1 cellular context compared by ENCODE assay signal in the genomic region with DNA sequence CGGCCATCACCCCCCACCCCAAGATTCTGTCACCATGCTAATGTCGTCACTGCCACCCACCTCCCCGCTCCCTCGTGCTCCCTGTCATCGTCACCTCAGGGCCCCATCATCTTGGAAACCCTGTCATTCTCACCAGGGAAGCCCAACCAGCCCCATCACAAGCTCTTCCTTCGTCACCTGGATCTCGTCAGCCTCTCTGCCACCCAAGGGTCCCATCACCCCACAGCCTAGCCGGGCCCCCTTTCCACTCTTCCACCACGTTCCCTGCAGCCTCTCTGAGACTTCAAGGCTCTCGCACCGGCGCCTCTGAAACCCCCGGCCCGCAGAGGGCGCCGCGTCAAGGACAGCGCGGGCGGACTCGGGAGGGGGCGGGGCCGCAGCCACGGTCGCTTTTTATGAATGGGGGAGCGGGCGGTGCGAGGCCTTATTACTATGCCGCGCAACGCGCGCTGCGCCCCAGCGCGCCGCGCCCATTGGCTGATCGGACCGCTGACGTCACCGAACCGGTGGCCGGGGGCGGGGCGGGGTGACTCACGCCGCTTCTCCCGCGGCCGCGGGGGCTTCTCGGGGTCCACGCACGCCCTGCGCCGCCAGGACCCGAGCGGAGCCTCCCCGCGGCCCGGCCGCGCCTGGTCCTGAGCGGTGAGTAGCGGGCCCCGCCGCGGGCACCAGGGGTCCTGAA.
TF ChIP-seq lines count a peak whose summit lies in the region.

A gene with protein sequence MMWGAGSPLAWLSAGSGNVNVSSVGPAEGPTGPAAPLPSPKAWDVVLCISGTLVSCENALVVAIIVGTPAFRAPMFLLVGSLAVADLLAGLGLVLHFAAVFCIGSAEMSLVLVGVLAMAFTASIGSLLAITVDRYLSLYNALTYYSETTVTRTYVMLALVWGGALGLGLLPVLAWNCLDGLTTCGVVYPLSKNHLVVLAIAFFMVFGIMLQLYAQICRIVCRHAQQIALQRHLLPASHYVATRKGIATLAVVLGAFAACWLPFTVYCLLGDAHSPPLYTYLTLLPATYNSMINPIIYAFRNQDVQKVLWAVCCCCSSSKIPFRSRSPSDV (plus strand): TSS at position 527 of the 682 bp plus-strand sequence. CDS start 1,177 bp downstream, outside the sequence.

TF ChIP-seq in WTC11, 78 proteins besides CTCF, POLR2A, EP300 and RAD21 (continued from another document):
- TF ChIP-seq, protein P1, sequence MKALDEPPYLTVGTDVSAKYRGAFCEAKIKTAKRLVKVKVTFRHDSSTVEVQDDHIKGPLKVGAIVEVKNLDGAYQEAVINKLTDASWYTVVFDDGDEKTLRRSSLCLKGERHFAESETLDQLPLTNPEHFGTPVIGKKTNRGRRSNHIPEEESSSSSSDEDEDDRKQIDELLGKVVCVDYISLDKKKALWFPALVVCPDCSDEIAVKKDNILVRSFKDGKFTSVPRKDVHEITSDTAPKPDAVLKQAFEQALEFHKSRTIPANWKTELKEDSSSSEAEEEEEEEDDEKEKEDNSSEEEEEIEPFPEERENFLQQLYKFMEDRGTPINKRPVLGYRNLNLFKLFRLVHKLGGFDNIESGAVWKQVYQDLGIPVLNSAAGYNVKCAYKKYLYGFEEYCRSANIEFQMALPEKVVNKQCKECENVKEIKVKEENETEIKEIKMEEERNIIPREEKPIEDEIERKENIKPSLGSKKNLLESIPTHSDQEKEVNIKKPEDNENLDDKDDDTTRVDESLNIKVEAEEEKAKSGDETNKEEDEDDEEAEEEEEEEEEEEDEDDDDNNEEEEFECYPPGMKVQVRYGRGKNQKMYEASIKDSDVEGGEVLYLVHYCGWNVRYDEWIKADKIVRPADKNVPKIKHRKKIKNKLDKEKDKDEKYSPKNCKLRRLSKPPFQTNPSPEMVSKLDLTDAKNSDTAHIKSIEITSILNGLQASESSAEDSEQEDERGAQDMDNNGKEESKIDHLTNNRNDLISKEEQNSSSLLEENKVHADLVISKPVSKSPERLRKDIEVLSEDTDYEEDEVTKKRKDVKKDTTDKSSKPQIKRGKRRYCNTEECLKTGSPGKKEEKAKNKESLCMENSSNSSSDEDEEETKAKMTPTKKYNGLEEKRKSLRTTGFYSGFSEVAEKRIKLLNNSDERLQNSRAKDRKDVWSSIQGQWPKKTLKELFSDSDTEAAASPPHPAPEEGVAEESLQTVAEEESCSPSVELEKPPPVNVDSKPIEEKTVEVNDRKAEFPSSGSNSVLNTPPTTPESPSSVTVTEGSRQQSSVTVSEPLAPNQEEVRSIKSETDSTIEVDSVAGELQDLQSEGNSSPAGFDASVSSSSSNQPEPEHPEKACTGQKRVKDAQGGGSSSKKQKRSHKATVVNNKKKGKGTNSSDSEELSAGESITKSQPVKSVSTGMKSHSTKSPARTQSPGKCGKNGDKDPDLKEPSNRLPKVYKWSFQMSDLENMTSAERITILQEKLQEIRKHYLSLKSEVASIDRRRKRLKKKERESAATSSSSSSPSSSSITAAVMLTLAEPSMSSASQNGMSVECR (CRISPR knock-in tag; IDR thresholded peaks at IDR 0.05; ENCODE audit: borderline replicate concordance) = peak; percentile 77; the same call in 1 of the 2 replicates
- TF ChIP-seq TEAD1 (CRISPR knock-in tag; IDR thresholded peaks at IDR 0.05) (peak; percentile 53; the same call in 1 of the 2 replicates), ZNF396 (CRISPR knock-in tag; IDR thresholded peaks at IDR 0.05; ENCODE audit: borderline replicate concordance) (no peak), TP53 (CRISPR knock-in tag; IDR thresholded peaks at IDR 0.05) (no peak), JUN (CRISPR knock-in tag; IDR thresholded peaks at IDR 0.05) (no peak), ZNF423 (CRISPR knock-in tag; IDR thresholded peaks at IDR 0.05) (peak; percentile 33; the same call in 1 of the 2 replicates), CREB1 (CRISPR knock-in tag; IDR thresholded peaks at IDR 0.05) (no peak), CBFB (CRISPR knock-in tag; IDR thresholded peaks at IDR 0.05; ENCODE audit: low read depth) (no peak), ESRRA (CRISPR knock-in tag; IDR thresholded peaks at IDR 0.05; ENCODE audit: borderline replicate concordance) (peak; percentile 14; the same call in 1 of the 2 replicates), TEAD4 (CRISPR knock-in tag; IDR thresholded peaks at IDR 0.05) (no peak)
- TF ChIP-seq, protein P2, sequence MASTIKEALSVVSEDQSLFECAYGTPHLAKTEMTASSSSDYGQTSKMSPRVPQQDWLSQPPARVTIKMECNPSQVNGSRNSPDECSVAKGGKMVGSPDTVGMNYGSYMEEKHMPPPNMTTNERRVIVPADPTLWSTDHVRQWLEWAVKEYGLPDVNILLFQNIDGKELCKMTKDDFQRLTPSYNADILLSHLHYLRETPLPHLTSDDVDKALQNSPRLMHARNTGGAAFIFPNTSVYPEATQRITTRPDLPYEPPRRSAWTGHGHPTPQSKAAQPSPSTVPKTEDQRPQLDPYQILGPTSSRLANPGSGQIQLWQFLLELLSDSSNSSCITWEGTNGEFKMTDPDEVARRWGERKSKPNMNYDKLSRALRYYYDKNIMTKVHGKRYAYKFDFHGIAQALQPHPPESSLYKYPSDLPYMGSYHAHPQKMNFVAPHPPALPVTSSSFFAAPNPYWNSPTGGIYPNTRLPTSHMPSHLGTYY (CRISPR knock-in tag; IDR thresholded peaks at IDR 0.05) = no peak
- TF ChIP-seq, protein P3, sequence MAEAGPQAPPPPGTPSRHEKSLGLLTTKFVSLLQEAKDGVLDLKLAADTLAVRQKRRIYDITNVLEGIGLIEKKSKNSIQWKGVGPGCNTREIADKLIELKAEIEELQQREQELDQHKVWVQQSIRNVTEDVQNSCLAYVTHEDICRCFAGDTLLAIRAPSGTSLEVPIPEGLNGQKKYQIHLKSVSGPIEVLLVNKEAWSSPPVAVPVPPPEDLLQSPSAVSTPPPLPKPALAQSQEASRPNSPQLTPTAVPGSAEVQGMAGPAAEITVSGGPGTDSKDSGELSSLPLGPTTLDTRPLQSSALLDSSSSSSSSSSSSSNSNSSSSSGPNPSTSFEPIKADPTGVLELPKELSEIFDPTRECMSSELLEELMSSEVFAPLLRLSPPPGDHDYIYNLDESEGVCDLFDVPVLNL (CRISPR knock-in tag; IDR thresholded peaks at IDR 0.05; ENCODE audit: borderline replicate concordance, low read depth) = no peak
- TF ChIP-seq, protein P4, sequence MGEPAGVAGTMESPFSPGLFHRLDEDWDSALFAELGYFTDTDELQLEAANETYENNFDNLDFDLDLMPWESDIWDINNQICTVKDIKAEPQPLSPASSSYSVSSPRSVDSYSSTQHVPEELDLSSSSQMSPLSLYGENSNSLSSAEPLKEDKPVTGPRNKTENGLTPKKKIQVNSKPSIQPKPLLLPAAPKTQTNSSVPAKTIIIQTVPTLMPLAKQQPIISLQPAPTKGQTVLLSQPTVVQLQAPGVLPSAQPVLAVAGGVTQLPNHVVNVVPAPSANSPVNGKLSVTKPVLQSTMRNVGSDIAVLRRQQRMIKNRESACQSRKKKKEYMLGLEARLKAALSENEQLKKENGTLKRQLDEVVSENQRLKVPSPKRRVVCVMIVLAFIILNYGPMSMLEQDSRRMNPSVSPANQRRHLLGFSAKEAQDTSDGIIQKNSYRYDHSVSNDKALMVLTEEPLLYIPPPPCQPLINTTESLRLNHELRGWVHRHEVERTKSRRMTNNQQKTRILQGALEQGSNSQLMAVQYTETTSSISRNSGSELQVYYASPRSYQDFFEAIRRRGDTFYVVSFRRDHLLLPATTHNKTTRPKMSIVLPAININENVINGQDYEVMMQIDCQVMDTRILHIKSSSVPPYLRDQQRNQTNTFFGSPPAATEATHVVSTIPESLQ (CRISPR knock-in tag; IDR thresholded peaks at IDR 0.05) = no peak
